Comparison of ENCODE assay signal across 13 cellular contexts in the genomic region with DNA sequence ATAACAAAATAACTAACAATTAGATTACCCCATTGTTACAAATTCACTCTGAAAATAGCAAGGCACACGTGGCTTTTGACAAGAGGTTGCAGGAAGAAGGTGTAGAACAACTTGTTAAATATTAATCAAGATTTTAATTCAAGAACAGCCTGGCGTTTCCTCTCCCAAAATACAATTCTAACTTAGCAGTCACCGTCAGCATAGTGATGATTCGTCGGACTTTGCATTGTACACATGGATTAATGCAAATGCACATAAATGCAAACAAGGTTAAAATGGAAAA.
DNase-seq lines count a peak whose midpoint lies in the region; ATAC-seq and TF ChIP-seq lines count a peak whose summit lies in the region.
"Had no signal": no experiment of that assay in that cellular context is flagged by ENCODE, and none has a peak within 500 bp of the region (broad histone marks: within the 10 kb centered on the region; RNA-seq: fewer than 3 reads in every experiment).

No MANE protein-coding gene starts in this region.

- peak; percentile 59 for ATAC-seq in left lung
- ATAC-seq in HG02870 (IDR thresholded peaks at IDR 0.05; ENCODE audit: unreplicated experiment): no peak
- no peak for ATAC-seq in HG02981 (IDR thresholded peaks at IDR 0.05; ENCODE audit: unreplicated experiment)
- ATAC-seq: CD8-positive, alpha-beta T cell; K562 had no signal

- no peaks in the 10 kb centered on the region for H3K4me1 ChIP-seq in left lung

- H3K36me3 ChIP-seq in left lung: no peaks in the 10 kb centered on the region

- TF ChIP-seq CTCF in HL-60 (IDR thresholded peaks at IDR 0.05; ENCODE audit: insufficient read depth, low read length) (no peak), left lung (IDR thresholded peaks at IDR 0.05) (no peak)

- H3K4me3 ChIP-seq in HL-60 (replicated peaks; ENCODE audit: insufficient read depth, low read length) (no peak overlapping the region), left lung (no peak overlapping the region)
- H3K4me3 ChIP-seq: BLaER1, K562 had no signal

- DNase-seq in HL-60 (ENCODE audit: low read depth in 1 of 2, low spot score in 1 of 2) (no peak), NCI-H526 treated with DMSO at 0.1 percent for 48 hours (lab: John Stamatoyannopoulos, UW) (peak; percentile 86), left lung (no peak)
- DNase-seq in stimulated activated CD4-positive, alpha-beta T cell treated with anti-CD3 and anti-CD28 coated beads, Interleukin-2, amount 100 ng/mL, for 48 hours: no peak
- DNase-seq: ACHN; Calu3; CD8-positive, alpha-beta T cell; H9; IMR-90 had no signal

- H3K27me3 ChIP-seq in HL-60 (ENCODE audit: insufficient read depth, poor library complexity, severe bottlenecking) (no peaks in the 10 kb centered on the region), left lung (no peaks in the 10 kb centered on the region)
- H3K27me3 ChIP-seq: BLaER1 had no signal

- no peaks in the 10 kb centered on the region for H3K9me3 ChIP-seq in left lung

- H3K27ac ChIP-seq in HL-60 (replicated peaks) (peak overlapping the region; percentile 27; the same call in 1 of the 2 replicates), left lung (no peak overlapping the region)
- H3K27ac ChIP-seq: BLaER1 had no signal

- intact Hi-C loops in left lung (cut with DNase I): no loop called here
